In the genomic region with DNA sequence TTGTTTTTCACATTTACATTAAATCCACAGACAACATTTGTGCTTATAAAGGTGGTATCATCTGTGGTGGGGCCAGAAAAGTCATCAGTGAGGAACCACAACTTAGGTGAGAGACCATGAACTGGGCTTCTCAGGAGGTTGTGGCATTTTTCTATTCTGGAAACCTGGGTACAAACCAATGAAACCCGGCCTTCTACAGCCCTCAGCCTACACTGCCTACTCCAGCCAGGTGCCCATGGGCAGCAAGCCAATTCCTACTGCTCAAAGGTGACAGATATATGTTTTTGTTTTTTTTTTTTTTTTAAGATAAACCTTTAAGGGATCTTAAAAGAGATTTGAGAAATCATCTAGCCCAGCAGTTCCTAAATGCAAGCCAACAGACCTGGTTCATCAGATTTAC, we compare ENCODE assay signal across 31 cellular contexts.
"Had no signal": no experiment of that assay in that cellular context is flagged by ENCODE, and none has a peak within 500 bp of the region (broad histone marks: within the 10 kb centered on the region; RNA-seq: fewer than 3 reads in every experiment).

No MANE protein-coding gene starts in this region.

- H3K9me3 ChIP-seq: adrenal gland, body of pancreas, esophagus muscularis mucosa, gastrocnemius medialis, heart left ventricle had no signal

- H3K4me1 ChIP-seq: adrenal gland, body of pancreas, esophagus muscularis mucosa, foreskin keratinocyte, gastrocnemius medialis, heart left ventricle had no signal

- H3K4me3 Mint-ChIP-seq: activated CD4-positive, alpha-beta T cell treated with anti-CD3 and anti-CD28 coated beads for 36 hours; activated naive CD4-positive, alpha-beta T cell treated with anti-CD3 and anti-CD28 coated beads for 36 hours; activated naive CD4-positive, alpha-beta T cell treated with anti-CD3 and anti-CD28 coated beads, Interleukin-2, amount 50 U/mL, for 24 hours; activated naive CD8-positive, alpha-beta T cell treated with anti-CD3 and anti-CD28 coated beads for 36 hours; activated naive CD8-positive, alpha-beta T cell treated with anti-CD3 and anti-CD28 coated beads, Interleukin-2, amount 50 U/mL, for 24 hours; activated T-helper 1 cell treated with anti-CD3 and anti-CD28 coated beads, Interleukin-12 subunit alpha, Interleukin-12 subunit beta, Interleukin-2, Interleukin-4 antibody, amounts not matched to agents 30 ng/mL and 10 ng/mL and 1 ng/mL, durations not matched to agents 14 hours and 24 hours and 36 hours; dendritic cell treated with granulocyte-macrophage colony-stimulating factor and Interleukin-4, amounts not matched to agents 40 ng/mL and 50 ng/mL, for 4 days; endodermal cell had no signal

- H3K27ac ChIP-seq: adrenal gland, body of pancreas, coronary artery, dorsolateral prefrontal cortex, esophagus muscularis mucosa, foreskin keratinocyte, gastrocnemius medialis, heart left ventricle had no signal

- H3K4me1 Mint-ChIP-seq: activated CD4-positive, alpha-beta T cell treated with anti-CD3 and anti-CD28 coated beads for 36 hours; activated naive CD4-positive, alpha-beta T cell treated with anti-CD3 and anti-CD28 coated beads, Interleukin-2, amount 50 U/mL, for 24 hours; activated naive CD8-positive, alpha-beta T cell treated with anti-CD3 and anti-CD28 coated beads for 36 hours; activated naive CD8-positive, alpha-beta T cell treated with anti-CD3 and anti-CD28 coated beads, Interleukin-2, amount 50 U/mL, for 24 hours; endodermal cell had no signal

- H3K27me3 ChIP-seq: adrenal gland, body of pancreas, dorsolateral prefrontal cortex, esophagus muscularis mucosa, foreskin keratinocyte, gastrocnemius medialis, heart left ventricle had no signal

- H3K4me3 ChIP-seq: adrenal gland, body of pancreas, coronary artery, dorsolateral prefrontal cortex, esophagus muscularis mucosa, gastrocnemius medialis, heart left ventricle had no signal

- H3K27me3 Mint-ChIP-seq: activated CD4-positive, alpha-beta T cell treated with anti-CD3 and anti-CD28 coated beads for 36 hours; activated naive CD4-positive, alpha-beta T cell treated with anti-CD3 and anti-CD28 coated beads, Interleukin-2, amount 50 U/mL, for 24 hours; activated naive CD8-positive, alpha-beta T cell treated with anti-CD3 and anti-CD28 coated beads for 36 hours; activated naive CD8-positive, alpha-beta T cell treated with anti-CD3 and anti-CD28 coated beads, Interleukin-2, amount 50 U/mL, for 24 hours; dendritic cell treated with granulocyte-macrophage colony-stimulating factor and Interleukin-4, amounts not matched to agents 40 ng/mL and 50 ng/mL, for 4 days had no signal

- H3K27ac Mint-ChIP-seq: activated CD4-positive, alpha-beta T cell treated with anti-CD3 and anti-CD28 coated beads for 36 hours; activated naive CD4-positive, alpha-beta T cell treated with anti-CD3 and anti-CD28 coated beads for 36 hours; activated naive CD4-positive, alpha-beta T cell treated with anti-CD3 and anti-CD28 coated beads, Interleukin-2, amount 50 U/mL, for 24 hours; activated naive CD8-positive, alpha-beta T cell treated with anti-CD3 and anti-CD28 coated beads for 36 hours; activated naive CD8-positive, alpha-beta T cell treated with anti-CD3 and anti-CD28 coated beads, Interleukin-2, amount 50 U/mL, for 24 hours; activated T-helper 1 cell treated with anti-CD3 and anti-CD28 coated beads, Interleukin-12 subunit alpha, Interleukin-12 subunit beta, Interleukin-2, Interleukin-4 antibody, amounts not matched to agents 30 ng/mL and 10 ng/mL and 1 ng/mL, durations not matched to agents 14 hours and 24 hours and 36 hours; activated T-helper 2 cell treated with anti-CD3 and anti-CD28 coated beads, Interferon-gamma antibody, Interleukin-2, Interleukin-4, amounts not matched to agents 10 μg/mL and 5 μg/mL and 100 μg/mL, durations not matched to agents 14 hours and 24 hours and 36 hours; dendritic cell treated with granulocyte-macrophage colony-stimulating factor and Interleukin-4, amounts not matched to agents 40 ng/mL and 50 ng/mL, for 4 days; endodermal cell had no signal

- H3K9me3 Mint-ChIP-seq: activated naive CD4-positive, alpha-beta T cell treated with anti-CD3 and anti-CD28 coated beads for 36 hours; activated naive CD4-positive, alpha-beta T cell treated with anti-CD3 and anti-CD28 coated beads, Interleukin-2, amount 50 U/mL, for 24 hours; activated naive CD8-positive, alpha-beta T cell treated with anti-CD3 and anti-CD28 coated beads for 36 hours; activated naive CD8-positive, alpha-beta T cell treated with anti-CD3 and anti-CD28 coated beads, Interleukin-2, amount 50 U/mL, for 24 hours; activated T-helper 1 cell treated with anti-CD3 and anti-CD28 coated beads, Interleukin-12 subunit alpha, Interleukin-12 subunit beta, Interleukin-2, Interleukin-4 antibody, amounts not matched to agents 30 ng/mL and 10 ng/mL and 1 ng/mL, durations not matched to agents 14 hours and 24 hours and 36 hours; activated T-helper 2 cell treated with anti-CD3 and anti-CD28 coated beads, Interferon-gamma antibody, Interleukin-2, Interleukin-4, amounts not matched to agents 10 μg/mL and 5 μg/mL and 100 μg/mL, durations not matched to agents 14 hours and 24 hours and 36 hours; dendritic cell treated with granulocyte-macrophage colony-stimulating factor and Interleukin-4, amounts not matched to agents 40 ng/mL and 50 ng/mL, for 4 days; endodermal cell had no signal

- DNase-seq: activated CD4-positive, alpha-beta T cell treated with anti-CD3 and anti-CD28 coated beads for 36 hours; activated CD4-positive, alpha-beta T cell treated with anti-CD3 and anti-CD28 coated beads, Interleukin-2, amount 50 U/mL, for 1 hour; activated CD4-positive, alpha-beta T cell treated with anti-CD3 and anti-CD28 coated beads, Interleukin-2, amount 50 U/mL, for 48 hours; activated CD4-positive, CD25-positive, alpha-beta regulatory T cell; activated CD4-positive, CD25-positive, alpha-beta regulatory T cell treated with anti-CD3 and anti-CD28 coated beads, Interleukin-2, amount 50 U/mL, for 72 hours; activated effector memory CD4-positive, alpha-beta T cell treated with anti-CD3 and anti-CD28 coated beads, Interleukin-2, amount 50 U/mL, for 16 hours; activated naive CD4-positive, alpha-beta T cell treated with anti-CD3 and anti-CD28 coated beads for 36 hours; activated naive CD8-positive, alpha-beta T cell treated with anti-CD3 and anti-CD28 coated beads for 36 hours; activated naive CD8-positive, alpha-beta T cell treated with anti-CD3 and anti-CD28 coated beads, Interleukin-2, amount 50 U/mL, for 24 hours; activated T-cell treated with anti-CD3 and anti-CD28 coated beads, Interleukin-2, amount 50 U/mL, for 1 hour; activated T-cell treated with anti-CD3 and anti-CD28 coated beads, Interleukin-2, amount 50 U/mL, for 48 hours; adrenal gland; amygdala; aorta; cerebellar nuclear complex; effector memory CD4-positive, alpha-beta T cell; endodermal cell; erythroblast; foreskin keratinocyte; gastrocnemius medialis; glutamatergic neuron; heart left ventricle; T-helper 2 cell had no signal
